ENCODE assay signal across 9 cellular contexts in genomic region chr7:84196007-84196551, GRCh38. TPM values are rescaled to one million over a fixed set of nuclear protein-coding genes. Genes with fewer than 3 reads are reported as not detected.
A peak's percentile ranks its signal among the peaks of the same experiment; 100 is the strongest.
DNase-seq lines count a peak whose midpoint lies in the region; ATAC-seq, FAIRE-seq and TF ChIP-seq lines count a peak whose summit lies in the region.
"Had no signal": no experiment of that assay in that cellular context is flagged by ENCODE, and none has a peak within 500 bp of the region (broad histone marks: within the 10 kb centered on the region; RNA-seq: fewer than 3 reads in every experiment).

No MANE protein-coding gene starts in this region.

- intact Hi-C loops in psoas muscle (cut with DNase I) = no loop called here

- H3K36me3 ChIP-seq in ES-I3 (ENCODE audit: insufficient read depth, low read length) (no peaks in the 10 kb centered on the region), SJSA1 (no peaks in the 10 kb centered on the region), psoas muscle (ENCODE audit: insufficient read depth in 1 of 2, low read depth in 1 of 2) (no peaks in the 10 kb centered on the region)
- H3K36me3 ChIP-seq: thyroid gland had no signal

- WGBS in psoas muscle, 3 donors = 25 to 33% (median 25%) methylated on average over 3 to 4 of the region's 4 CpGs

- FAIRE-seq in frontal cortex (lab: Jason Lieb, UNC) = no peak

- no peak for TF ChIP-seq CTCF in psoas muscle (IDR thresholded peaks at IDR 0.05)

- H3K4me1 ChIP-seq in ES-I3 (ENCODE audit: insufficient read depth, low read length) (peaks cover 26% of the 10 kb centered on the region), SJSA1 (replicated peaks) (peaks cover 26% of the 10 kb centered on the region), psoas muscle (no peaks in the 10 kb centered on the region)
- H3K4me1 ChIP-seq: thyroid gland had no signal

- peak in 1 of 2 experiments; percentile 71 for DNase-seq in SJSA1 (ENCODE audit: low read depth in 1 of 2, low spot score in 2 of 2)
- peak; percentile 44 for DNase-seq in globus pallidus (ENCODE audit: low spot score)
- DNase-seq in psoas muscle = no peak
- no peak for DNase-seq in SKM-1 (lab: John Stamatoyannopoulos, UW; ENCODE audit: unreplicated experiment)
- DNase-seq in NCI-H146 treated with DMSO at 0.1 percent for 48 hours (lab: John Stamatoyannopoulos, UW; ENCODE audit: unreplicated experiment) = no peak
- no peak for DNase-seq in frontal cortex (ENCODE audit: low spot score in 2 of 2)
- DNase-seq in germinal center (ENCODE audit: low spot score) = no peak

- H3K4me3 ChIP-seq in SJSA1 = peak overlapping the region; percentile 21
- H3K4me3 ChIP-seq in psoas muscle = peak overlapping the region; percentile 51

- H3K9me3 ChIP-seq in ES-I3 (ENCODE audit: control insufficient read depth, insufficient read depth, low read length) (no peaks in the 10 kb centered on the region), SJSA1 (replicated peaks) (no peaks in the 10 kb centered on the region), psoas muscle (no peaks in the 10 kb centered on the region)
- H3K9me3 ChIP-seq: thyroid gland had no signal

- peak in 1 of 4 donors; percentile 41 for ATAC-seq in psoas muscle

- H3K27ac ChIP-seq in SJSA1 (peak overlapping the region; percentile 63), psoas muscle (no peak overlapping the region)

- peak overlapping the region; percentile 94 for H3K9ac ChIP-seq in ES-I3 (ENCODE audit: low read depth, low read length)

- H3K27me3 ChIP-seq in SJSA1 (replicated peaks) = no peaks in the 10 kb centered on the region
- H3K27me3 ChIP-seq in psoas muscle (ENCODE audit: insufficient read depth in 3 of 3, low read length in 2 of 3) = no peaks in the 10 kb centered on the region
- H3K27me3 ChIP-seq: thyroid gland had no signal

RNA-seq across cellular contexts. Expression of gene SEMA3A, which starts 1.5 kb away (rescaled TPM):
- total RNA-seq in SJSA1 (2014; rRNA removed; shearing (Covaris generic)) = 17.6 and 29.2 TPM in 2 replicates
- total RNA-seq in psoas muscle (under 1 TPM; 0.15 to 0.79 (median 0.43) TPM), frontal cortex (33.0 TPM)
- under 1 TPM; 0.05 to 0.32 (median 0.14) TPM for polyA plus RNA-seq in psoas muscle

Comparison
In these comparisons a context has a peak if more than half of its experiments do, and no peak if none do; other contexts are left out.
1. RNA of gene SEMA3A, which starts 1.5 kb away (total RNA-seq): 33.0 TPM in frontal cortex (single experiment) and 17.6 to 29.2 TPM in SJSA1; 0.15 to 0.79 TPM in psoas muscle; every median in the first group is over 10 times any median in the second.